Comparison of ENCODE assay signal across 17 cellular contexts in genomic region chr14:106493962-106494823, GRCh38.
A peak's percentile ranks its signal among the peaks of the same experiment; 100 is the strongest.
DNase-seq lines count a peak whose midpoint lies in the region; ATAC-seq and TF ChIP-seq lines count a peak whose summit lies in the region.
"Had no signal": no experiment of that assay in that cellular context is flagged by ENCODE, and none has a peak within 500 bp of the region (broad histone marks: within the 10 kb centered on the region; RNA-seq: fewer than 3 reads in every experiment).

No MANE protein-coding gene starts in this region.

- H3K27ac Mint-ChIP-seq in CD8-positive, alpha-beta T cell, result peak overlapping the region; percentile 82
- no peak overlapping the region for H3K27ac Mint-ChIP-seq in activated CD4-positive, alpha-beta memory T cell treated with anti-CD3 and anti-CD28 coated beads for 36 hours

- H3K9me3 ChIP-seq in CD8-positive, alpha-beta T cell (ENCODE audit: low read length), result no peaks in the 10 kb centered on the region
- H3K9me3 ChIP-seq in mononuclear cell (ENCODE audit: low read depth, low read length) (no peaks in the 10 kb centered on the region), prostate gland (no peaks in the 10 kb centered on the region)
- H3K9me3 ChIP-seq: BE2C, ovary had no signal

- no peak for TF ChIP-seq CTCF in CD8-positive, alpha-beta T cell (IDR thresholded peaks at IDR 0.05)
- TF ChIP-seq CTCF in prostate gland (IDR thresholded peaks at IDR 0.05), result no peak

- no peaks in the 10 kb centered on the region for H3K36me3 Mint-ChIP-seq in CD8-positive, alpha-beta T cell
- no peaks in the 10 kb centered on the region for H3K36me3 Mint-ChIP-seq in activated CD4-positive, alpha-beta memory T cell treated with anti-CD3 and anti-CD28 coated beads for 36 hours

- intact Hi-C loops in CD8-positive, alpha-beta T cell (cut with DNase I, micrococcal nuclease), result no loop called here
- intact Hi-C loops in activated CD4-positive, alpha-beta memory T cell treated with anti-CD3 and anti-CD28 coated beads for 36 hours (cut with micrococcal nuclease), result no loop called here
- intact Hi-C loops in prostate gland (cut with DNase I), result no loop called here

- no peak for TF ChIP-seq POLR2A in prostate gland (IDR thresholded peaks at IDR 0.05)

- no peaks in the 10 kb centered on the region for H3K27me3 ChIP-seq in CD8-positive, alpha-beta T cell (ENCODE audit: insufficient read depth, low read length)
- H3K27me3 ChIP-seq in mononuclear cell (ENCODE audit: insufficient read depth, low read length) (no peaks in the 10 kb centered on the region), prostate gland (replicated peaks; ENCODE audit: insufficient read depth) (no peaks in the 10 kb centered on the region)
- H3K27me3 ChIP-seq: BE2C, ovary, stomach had no signal

- H3K27ac ChIP-seq in CD8-positive, alpha-beta T cell (ENCODE audit: low read depth, low read length), result no peak overlapping the region
- no peak overlapping the region for H3K27ac ChIP-seq in prostate gland
- H3K27ac ChIP-seq: ovary, skin epidermis, stomach had no signal

- H3K36me3 ChIP-seq in CD8-positive, alpha-beta T cell (ENCODE audit: insufficient read depth, low read length), result no peaks in the 10 kb centered on the region
- no peaks in the 10 kb centered on the region for H3K36me3 ChIP-seq in prostate gland
- H3K36me3 ChIP-seq: ovary, stomach had no signal

- no peaks in the 10 kb centered on the region for H3K27me3 Mint-ChIP-seq in CD8-positive, alpha-beta T cell (ENCODE audit: low read depth)
- no peaks in the 10 kb centered on the region for H3K27me3 Mint-ChIP-seq in activated CD4-positive, alpha-beta memory T cell treated with anti-CD3 and anti-CD28 coated beads for 36 hours

- DNase-seq in Ammon's horn (ENCODE audit: low spot score), result peak; percentile 8
- DNase-seq in CD8-positive, alpha-beta T cell, result no peak
- no peak for DNase-seq in activated CD4-positive, alpha-beta memory T cell treated with anti-CD3 and anti-CD28 coated beads for 36 hours
- no peak for DNase-seq in NCI-H2196 treated with DMSO at 0.1 percent for 48 hours (lab: John Stamatoyannopoulos, UW; ENCODE audit: unreplicated experiment)
- no peak for DNase-seq in DMS153 (lab: John Stamatoyannopoulos, UW)
- DNase-seq in prostate gland (ENCODE audit: low spot score), result no peak
- DNase-seq: activated CD4-positive, alpha-beta T cell treated with anti-CD3 and anti-CD28 coated beads, Interleukin-2, amount 50 U/mL, for 4 hours; BE2C; EL; erythroblast; NCI-H187; NCI-H524 treated with DMSO at 0.1 percent for 48 hours; ovary; stomach had no signal

- WGBS in prostate gland, result 44% methylated on average over 3 of the region's 3 CpGs

- H3K4me3 ChIP-seq in CD8-positive, alpha-beta T cell (ENCODE audit: low read depth, low read length), result no peak overlapping the region
- H3K4me3 ChIP-seq in mononuclear cell (ENCODE audit: low read length), result peak overlapping the region; percentile 18
- no peak overlapping the region for H3K4me3 ChIP-seq in prostate gland
- H3K4me3 ChIP-seq: ovary, skin epidermis, stomach had no signal

- POLR2A ChIA-PET in CD8-positive, alpha-beta T cell (lab: Charles Lee), result interaction anchor here (0.8 to 1.8 kb wide), 3 partner anchors 15 to 72 kb away, joined by 3 to 4 read pairs (median 3); no protein-coding TSS in a partner anchor
- POLR2A ChIA-PET in activated CD4-positive, alpha-beta memory T cell treated with anti-CD3 and anti-CD28 coated beads for 36 hours (lab: Charles Lee), result no interaction called here

- peaks cover 6% of the 10 kb centered on the region for H3K4me1 ChIP-seq in CD8-positive, alpha-beta T cell (ENCODE audit: insufficient read depth, low read length)
- H3K4me1 ChIP-seq in mononuclear cell (ENCODE audit: insufficient read depth, low read length) (peaks cover 7% of the 10 kb centered on the region), prostate gland (replicated peaks) (no peaks in the 10 kb centered on the region)
- H3K4me1 ChIP-seq: BE2C, stomach had no signal

- H3K4me1 Mint-ChIP-seq in CD8-positive, alpha-beta T cell (ENCODE audit: low read depth), result peaks cover 13% of the 10 kb centered on the region
- peaks cover 13% of the 10 kb centered on the region for H3K4me1 Mint-ChIP-seq in activated CD4-positive, alpha-beta memory T cell treated with anti-CD3 and anti-CD28 coated beads for 36 hours (ENCODE audit: low read depth)

- CTCF ChIA-PET in CD8-positive, alpha-beta T cell (lab: Charles Lee), result interaction anchor here (0.7 to 2.0 kb wide), 4 partner anchors 10 to 77 kb away, joined by 3 to 13 read pairs (median 3); no protein-coding TSS in a partner anchor
- CTCF ChIA-PET in activated CD4-positive, alpha-beta memory T cell treated with anti-CD3 and anti-CD28 coated beads for 36 hours (lab: Charles Lee), result interaction anchor here (0.6 to 8.5 kb wide), 8 partner anchors 9 to 77 kb away, joined by 3 to 59 read pairs (median 4); no protein-coding TSS in a partner anchor

- peak overlapping the region; percentile 83 for H3K4me3 Mint-ChIP-seq in CD8-positive, alpha-beta T cell
- H3K4me3 Mint-ChIP-seq in activated CD4-positive, alpha-beta memory T cell treated with anti-CD3 and anti-CD28 coated beads for 36 hours, result peak overlapping the region; percentile 46

- ATAC-seq in CD8-positive, alpha-beta T cell, result no peak
- ATAC-seq in GM18520 (IDR thresholded peaks at IDR 0.05; ENCODE audit: unreplicated experiment), result no peak

- H3K9me3 Mint-ChIP-seq in CD8-positive, alpha-beta T cell, result no peaks in the 10 kb centered on the region
- H3K9me3 Mint-ChIP-seq in activated CD4-positive, alpha-beta memory T cell treated with anti-CD3 and anti-CD28 coated beads for 36 hours, result no peaks in the 10 kb centered on the region
